ENCODE assay signal across 8 cellular contexts in genomic region chr7:158830211-158830723, GRCh38. TPM values are rescaled to one million over a fixed set of nuclear protein-coding genes. Genes with fewer than 3 reads are reported as not detected.
A peak's percentile ranks its signal among the peaks of the same experiment; 100 is the strongest.
DNase-seq lines count a peak whose midpoint lies in the region; ATAC-seq and TF ChIP-seq lines count a peak whose summit lies in the region.

No MANE protein-coding gene starts in this region.

- no peaks in the 10 kb centered on the region for H3K27me3 ChIP-seq in mucosa of rectum (ENCODE audit: control insufficient read depth in 2 of 2, insufficient read depth in 2 of 2, low read length in 2 of 2)

- no peaks in the 10 kb centered on the region for H3K36me3 ChIP-seq in mucosa of rectum (ENCODE audit: control insufficient read depth in 2 of 2, insufficient read depth in 2 of 2, low read length in 2 of 2)

- H3K27ac Mint-ChIP-seq in IgD-negative memory B cell: peak overlapping the region; percentile 97 to 98 (median 98)

- H3K9me3 ChIP-seq in mucosa of rectum (ENCODE audit: control insufficient read depth in 2 of 2, low read length in 2 of 2): no peaks in the 10 kb centered on the region

- H3K27ac ChIP-seq in 22Rv1: peak overlapping the region; percentile 88
- peak overlapping the region; percentile 99 to 100 for H3K27ac ChIP-seq in mucosa of rectum (ENCODE audit: low read depth in 2 of 2, low read length in 2 of 2)

- peaks cover 14 to 20% (median 20%) of the 10 kb centered on the region in 3 donors for H3K4me1 Mint-ChIP-seq in IgD-negative memory B cell

- H3K36me3 Mint-ChIP-seq in IgD-negative memory B cell: no peaks in the 10 kb centered on the region

- TF ChIP-seq CTCF in 22Rv1 (IDR thresholded peaks at IDR 0.05) (0 out of 2 replicates have a peak, but pooled peaks have one; percentile 1), choroid plexus epithelial cell (conservative IDR thresholded peaks at IDR 0.05; ENCODE audit: low read depth, low read length) (no peak)

- peak overlapping the region; percentile 99 to 100 for H3K9ac ChIP-seq in mucosa of rectum (ENCODE audit: low read depth in 1 of 2, low read length in 2 of 2)

- ATAC-seq in HG02938 (IDR thresholded peaks at IDR 0.05; ENCODE audit: unreplicated experiment): no peak
- no peak for ATAC-seq in GM21723 (IDR thresholded peaks at IDR 0.05; ENCODE audit: unreplicated experiment)
- no peak for ATAC-seq in HG03175 (IDR thresholded peaks at IDR 0.05; ENCODE audit: unreplicated experiment)

- H3K9me3 Mint-ChIP-seq in IgD-negative memory B cell: peaks cover 0 to under 1% (median 0%) of the 10 kb centered on the region in 3 donors

- peak overlapping the region; percentile 85 to 96 (median 93) for H3K4me3 Mint-ChIP-seq in IgD-negative memory B cell

- no peak for DNase-seq in choroid plexus epithelial cell (ENCODE audit: low read depth)
- no peak for DNase-seq in KG1 (lab: John Stamatoyannopoulos, UW)

- no peaks in the 10 kb centered on the region for H3K27me3 Mint-ChIP-seq in IgD-negative memory B cell

- H3K4me3 ChIP-seq in choroid plexus epithelial cell (ENCODE audit: low read depth, low read length) (peak overlapping the region; percentile 86), mucosa of rectum (ENCODE audit: low read length in 2 of 2) (peak overlapping the region; percentile 81 to 94)

- H3K4me1 ChIP-seq in mucosa of rectum (ENCODE audit: control insufficient read depth in 2 of 2, insufficient read depth in 2 of 2, low read length in 2 of 2): peaks cover 13 to 15% of the 10 kb centered on the region in 2 donors

RNA-seq across cellular contexts. Expression of gene ESYT2, which starts 1.0 kb away (rescaled TPM):
- 13.2 TPM for polyA plus RNA-seq in IgD-negative memory B cell

RNA-seq across cellular contexts. Expression of gene DYNC2I1, which starts 26.1 kb away (rescaled TPM):
- 15.6 TPM for polyA plus RNA-seq in IgD-negative memory B cell
